18 cellular contexts compared by ENCODE assay signal in genomic region chr6:149440735-149441662, GRCh38. TPM values are rescaled to one million over a fixed set of nuclear protein-coding genes. Genes with fewer than 3 reads are reported as not detected.
A peak's percentile ranks its signal among the peaks of the same experiment; 100 is the strongest.
DNase-seq lines count a peak whose midpoint lies in the region; ATAC-seq and TF ChIP-seq lines count a peak whose summit lies in the region.
"Had no signal": no experiment of that assay in that cellular context is flagged by ENCODE, and none has a peak within 500 bp of the region (broad histone marks: within the 10 kb centered on the region; RNA-seq: fewer than 3 reads in every experiment).

No MANE protein-coding gene starts in this region.

- H3K27ac ChIP-seq in mesenchymal stem cell (ENCODE audit: low read length, poor library complexity, severe bottlenecking), result peak overlapping the region; percentile 15
- H3K27ac ChIP-seq: coronary artery, gastroesophageal sphincter, KMS-11, vagina had no signal

- no peaks in the 10 kb centered on the region for H3K79me1 ChIP-seq in mesenchymal stem cell (replicated peaks; ENCODE audit: low read length, poor library complexity, severe bottlenecking)

- no peak overlapping the region for H3K23ac ChIP-seq in mesenchymal stem cell (ENCODE audit: low read length in 2 of 2)

- H2BK12ac ChIP-seq in mesenchymal stem cell (ENCODE audit: low read length in 2 of 2), result no peak overlapping the region

- no peak for DNase-seq in activated naive CD4-positive, alpha-beta T cell treated with anti-CD3 and anti-CD28 coated beads, Interleukin-2, amount 50 U/mL, for 72 hours (ENCODE audit: low spot score in 2 of 2)
- DNase-seq in activated naive CD4-positive, alpha-beta T cell (lab: John Stamatoyannopoulos, UW), result no peak
- DNase-seq in mesenchymal stem cell, result peak; percentile 50
- no peak for DNase-seq in retina
- DNase-seq in islet precursor cell, result no peak
- DNase-seq in DMS79 treated with DMSO at 0.1 percent for 48 hours (lab: John Stamatoyannopoulos, UW), result no peak
- DNase-seq in GM20000 (ENCODE audit: low spot score), result no peak
- DNase-seq: activated CD4-positive, CD25-positive, alpha-beta regulatory T cell; activated gamma-delta T cell treated with Interleukin-2 at 50 U/mL for 16 hours; NCI-H1105; NK-92 treated with Interleukin-12 subunit alpha and Interleukin-12 subunit beta, amount 100 ng/mL, for 24 hours; T-helper 2 cell had no signal

- H3K4ac ChIP-seq in mesenchymal stem cell (ENCODE audit: low read depth in 1 of 2, low read length in 2 of 2), result no peak overlapping the region

- no peak overlapping the region for H3K9ac ChIP-seq in mesenchymal stem cell (ENCODE audit: low read length)
- H3K9ac ChIP-seq: KMS-11 had no signal

- no peak overlapping the region for H2AFZ ChIP-seq in mesenchymal stem cell (ENCODE audit: low read depth, low read length)

- no peak overlapping the region for H3K14ac ChIP-seq in mesenchymal stem cell (ENCODE audit: low read length in 2 of 2)

- peaks cover 18% of the 10 kb centered on the region for H3K4me1 ChIP-seq in mesenchymal stem cell (ENCODE audit: control insufficient read depth, insufficient read depth, low read depth, low read length)
- H3K4me1 ChIP-seq: gastroesophageal sphincter, vagina had no signal

- no peaks in the 10 kb centered on the region for H3K9me3 ChIP-seq in mesenchymal stem cell (ENCODE audit: control insufficient read depth, low read length)
- H3K9me3 ChIP-seq: gastroesophageal sphincter, vagina had no signal

- TF ChIP-seq CTCF in GM20000 (IDR thresholded peaks at IDR 0.05; ENCODE audit: extremely low read depth, missing control alignments), result no peak

- no peak overlapping the region for H2AK5ac ChIP-seq in mesenchymal stem cell (ENCODE audit: low read length, severe bottlenecking)

- H4K91ac ChIP-seq in mesenchymal stem cell (ENCODE audit: low read length), result no peak overlapping the region

- 47% methylated on average over 16 of the region's 16 CpGs for WGBS in mesenchymal stem cell

- no peak overlapping the region for H3K4me3 ChIP-seq in mesenchymal stem cell (ENCODE audit: insufficient read depth in 1 of 2, low read depth in 1 of 2, low read length in 2 of 2)
- H3K4me3 ChIP-seq: coronary artery, gastroesophageal sphincter, vagina had no signal

- H3K36me3 ChIP-seq in mesenchymal stem cell (ENCODE audit: control insufficient read depth in 1 of 2, insufficient read depth in 2 of 2, low read depth in 1 of 2, low read length in 2 of 2), result no peaks in the 10 kb centered on the region
- H3K36me3 ChIP-seq: gastroesophageal sphincter, vagina had no signal

- ATAC-seq in activated naive CD4-positive, alpha-beta T cell treated with anti-CD3 and anti-CD28 coated beads, Interleukin-2, amount 50 U/mL, for 72 hours, result no peak
- peak; percentile 70 for ATAC-seq in SK-N-SH treated with all-trans-retinoic acid at 6 μM for 48 hours
- ATAC-seq: gastroesophageal sphincter had no signal

- no peak overlapping the region for H3K4me2 ChIP-seq in mesenchymal stem cell (ENCODE audit: low read length, poor library complexity, severe bottlenecking)
- H3K4me2 ChIP-seq: KMS-11 had no signal

- peak overlapping the region in 1 of 2 experiments; percentile 48 for H3K18ac ChIP-seq in mesenchymal stem cell (ENCODE audit: low read depth in 1 of 2, low read length in 2 of 2)

- no peak overlapping the region for H2BK5ac ChIP-seq in mesenchymal stem cell (ENCODE audit: low read depth, low read length, poor library complexity, severe bottlenecking)

- peak overlapping the region; percentile 53 to 84 for H3K27ac Mint-ChIP-seq in activated naive CD4-positive, alpha-beta T cell treated with anti-CD3 and anti-CD28 coated beads, Interleukin-2, amount 50 U/mL, for 72 hours

- H4K8ac ChIP-seq in mesenchymal stem cell (ENCODE audit: low read length), result no peak overlapping the region

- no peak overlapping the region for H2BK15ac ChIP-seq in mesenchymal stem cell (ENCODE audit: low read depth, poor library complexity, severe bottlenecking)

- no peaks in the 10 kb centered on the region for H3K9me3 Mint-ChIP-seq in activated naive CD4-positive, alpha-beta T cell treated with anti-CD3 and anti-CD28 coated beads, Interleukin-2, amount 50 U/mL, for 72 hours

- H2BK120ac ChIP-seq in mesenchymal stem cell (ENCODE audit: low read depth, low read length), result no peak overlapping the region

- peaks cover 0 to 28% of the 10 kb centered on the region in 2 experiments for H3K27me3 ChIP-seq in mesenchymal stem cell (ENCODE audit: control insufficient read depth in 1 of 2, insufficient read depth in 1 of 2, low read length in 2 of 2)
- H3K27me3 ChIP-seq: vagina had no signal

- no peaks in the 10 kb centered on the region for H3K36me3 Mint-ChIP-seq in activated naive CD4-positive, alpha-beta T cell treated with anti-CD3 and anti-CD28 coated beads, Interleukin-2, amount 50 U/mL, for 72 hours

TF ChIP-seq in SK-N-SH treated with all-trans-retinoic acid at 6 μM for 48 hours, 23 proteins besides CTCF, POLR2A, EP300 and RAD21:
- TF ChIP-seq CSDC2 (CRISPR knock-in tag; IDR thresholded peaks at IDR 0.05) (no peak), POU6F1 (CRISPR knock-in tag; IDR thresholded peaks at IDR 0.05; ENCODE audit: borderline replicate concordance, low read depth) (no peak), BACH2 (CRISPR knock-in tag; IDR thresholded peaks at IDR 0.05; ENCODE audit: borderline replicate concordance) (no peak), PATZ1 (CRISPR knock-in tag; IDR thresholded peaks at IDR 0.05; ENCODE audit: borderline replicate concordance) (no peak), ZNF8 (CRISPR knock-in tag; IDR thresholded peaks at IDR 0.05) (no peak), ZFP30 (CRISPR knock-in tag; IDR thresholded peaks at IDR 0.05) (no peak), ESRRG (CRISPR knock-in tag; IDR thresholded peaks at IDR 0.05) (no peak), RARB (CRISPR knock-in tag; IDR thresholded peaks at IDR 0.05) (no peak), ZFP3 (CRISPR knock-in tag; IDR thresholded peaks at IDR 0.05) (no peak), TOX (CRISPR knock-in tag; IDR thresholded peaks at IDR 0.05; ENCODE audit: borderline replicate concordance) (no peak), PPARA (CRISPR knock-in tag; IDR thresholded peaks at IDR 0.05; ENCODE audit: borderline replicate concordance) (no peak), ZNF565 (CRISPR knock-in tag; conservative IDR thresholded peaks at IDR 0.05; ENCODE audit: low read depth) (no peak), ZC3H10 (CRISPR knock-in tag; IDR thresholded peaks at IDR 0.05) (no peak), ARNTL (CRISPR knock-in tag; IDR thresholded peaks at IDR 0.05; ENCODE audit: borderline replicate concordance, low read depth) (no peak), TCF4 (CRISPR knock-in tag; IDR thresholded peaks at IDR 0.05; ENCODE audit: borderline replicate concordance) (no peak)

RNA-seq across cellular contexts. Expression of gene SUMO4, which starts 40.9 kb away (rescaled TPM):
- 10 to 100 TPM in 1 of 2 donors, 1 to 10 TPM in 1; 10.0 to 11.2 TPM for total RNA-seq in activated naive CD4-positive, alpha-beta T cell treated with anti-CD3 and anti-CD28 coated beads, Interleukin-2, amount 50 U/mL, for 72 hours
- polyA plus RNA-seq in mesenchymal stem cell (2013, experiment 1 of 2), result 0.14 TPM
- polyA plus RNA-seq in mesenchymal stem cell (2013, experiment 2 of 2), result 0.11 TPM

RNA-seq across cellular contexts. Expression of gene ZC3H12D, which starts 43.8 kb away (rescaled TPM):
- 100 to 1,000 TPM in 1 of 2 donors, 10 to 100 TPM in 1; 87.1 to 186 TPM for total RNA-seq in activated naive CD4-positive, alpha-beta T cell treated with anti-CD3 and anti-CD28 coated beads, Interleukin-2, amount 50 U/mL, for 72 hours
- 0.04 TPM for polyA plus RNA-seq in mesenchymal stem cell (2013, experiment 1 of 2)
- polyA plus RNA-seq in mesenchymal stem cell (2013, experiment 2 of 2), result 0.04 TPM
- total RNA-seq: endothelial cell of umbilical vein had no signal
